In genomic region chr15:51799174-51799907, GRCh38 we compare ENCODE assay signal across 21 cellular contexts.
"Had no signal": no experiment of that assay in that cellular context is flagged by ENCODE, and none has a peak within 500 bp of the region (broad histone marks: within the 10 kb centered on the region; RNA-seq: fewer than 3 reads in every experiment).

No MANE protein-coding gene starts in this region.

- H3K27ac ChIP-seq: pancreas, right lobe of liver, skin epidermis, testis had no signal

- H3K4me3 ChIP-seq: lung, pancreas, right lobe of liver, skin epidermis, testis, upper lobe of left lung had no signal

- H3K9me3 ChIP-seq: pancreas, right lobe of liver, testis, upper lobe of left lung had no signal

- H3K4me3 Mint-ChIP-seq: activated B cell treated with CpG ODN at 0.5 μM for 24 hours; activated CD4-positive, alpha-beta T cell treated with anti-CD3 and anti-CD28 coated beads for 36 hours; activated naive CD4-positive, alpha-beta T cell treated with anti-CD3 and anti-CD28 coated beads, Interleukin-2, amount 10 ng/mL, durations not matched to agents 7 days and 5 days; activated T-cell treated with anti-CD3 and anti-CD28 coated beads, Interleukin-2, amount 50 U/mL, for 4 hours; mesothelial cell of epicardium; naive thymus-derived CD8-positive, alpha-beta T cell had no signal

- ATAC-seq: activated CD4-positive, alpha-beta T cell treated with anti-CD3 and anti-CD28 coated beads for 36 hours; activated T-cell treated with anti-CD3 and anti-CD28 coated beads, Interleukin-2, amount 50 U/mL, for 4 hours; left colon; naive thymus-derived CD8-positive, alpha-beta T cell; pancreas; right lobe of liver had no signal

- H3K27me3 ChIP-seq: pancreas, right lobe of liver, testis, upper lobe of left lung had no signal

- H3K4me1 Mint-ChIP-seq: activated CD4-positive, alpha-beta T cell treated with anti-CD3 and anti-CD28 coated beads for 36 hours had no signal

- H3K27me3 Mint-ChIP-seq: activated B cell treated with CpG ODN at 0.5 μM for 24 hours; activated CD4-positive, alpha-beta T cell treated with anti-CD3 and anti-CD28 coated beads for 36 hours; activated naive CD4-positive, alpha-beta T cell treated with anti-CD3 and anti-CD28 coated beads, Interleukin-2, amount 10 ng/mL, durations not matched to agents 7 days and 5 days; naive thymus-derived CD8-positive, alpha-beta T cell had no signal

- H3K36me3 ChIP-seq: pancreas, right lobe of liver had no signal

- DNase-seq: activated B cell treated with CpG ODN at 0.5 μM for 24 hours; activated CD4-positive, alpha-beta T cell treated with anti-CD3 and anti-CD28 coated beads for 36 hours; activated CD4-positive, alpha-beta T cell treated with anti-CD3 and anti-CD28 coated beads, Interleukin-2, amount 50 U/mL, for 4 hours; activated CD8-positive, alpha-beta memory T cell treated with anti-CD3 and anti-CD28 coated beads for 24 hours; activated CD8-positive, alpha-beta memory T cell treated with anti-CD3 and anti-CD28 coated beads, Interleukin-2, amount 50 U/mL, for 4 hours; activated effector memory CD4-positive, alpha-beta T cell treated with anti-CD3 and anti-CD28 coated beads, Interleukin-2, amount 50 U/mL, for 16 hours; activated naive CD4-positive, alpha-beta T cell treated with anti-CD3 and anti-CD28 coated beads, Interleukin-2, amount 10 ng/mL, durations not matched to agents 7 days and 5 days; activated T-cell treated with anti-CD3 and anti-CD28 coated beads, Interleukin-2, amount 50 U/mL, for 4 hours; cortex of kidney; foreskin fibroblast; left colon; naive thymus-derived CD8-positive, alpha-beta T cell; pancreas; right lobe of liver; stimulated activated naive CD4-positive, alpha-beta T cell; T1000; testis; upper lobe of left lung had no signal

- H3K27ac Mint-ChIP-seq: activated B cell treated with CpG ODN at 0.5 μM for 24 hours; activated CD4-positive, alpha-beta T cell treated with anti-CD3 and anti-CD28 coated beads for 36 hours; activated naive CD4-positive, alpha-beta T cell treated with anti-CD3 and anti-CD28 coated beads, Interleukin-2, amount 10 ng/mL, durations not matched to agents 7 days and 5 days; mesothelial cell of epicardium had no signal

- H3K9me3 Mint-ChIP-seq: activated B cell treated with CpG ODN at 0.5 μM for 24 hours; activated naive CD4-positive, alpha-beta T cell treated with anti-CD3 and anti-CD28 coated beads, Interleukin-2, amount 10 ng/mL, durations not matched to agents 7 days and 5 days; activated T-cell treated with anti-CD3 and anti-CD28 coated beads, Interleukin-2, amount 50 U/mL, for 4 hours; mesothelial cell of epicardium; naive thymus-derived CD8-positive, alpha-beta T cell had no signal

- H3K4me1 ChIP-seq: right lobe of liver, testis had no signal

- H3K36me3 Mint-ChIP-seq: mesothelial cell of epicardium had no signal
